9 cellular contexts compared by ENCODE assay signal in genomic region chr10:116271593-116272496, GRCh38. TPM values are rescaled to one million over a fixed set of nuclear protein-coding genes. Genes with fewer than 3 reads are reported as not detected.
A peak's percentile ranks its signal among the peaks of the same experiment; 100 is the strongest.
DNase-seq lines count a peak whose midpoint lies in the region; ATAC-seq, FAIRE-seq and TF ChIP-seq lines count a peak whose summit lies in the region.
"Had no signal": no experiment of that assay in that cellular context is flagged by ENCODE, and none has a peak within 500 bp of the region (broad histone marks: within the 10 kb centered on the region; RNA-seq: fewer than 3 reads in every experiment).

No MANE protein-coding gene starts in this region.

- H3K23ac ChIP-seq in H1 (ENCODE audit: insufficient read length): no peak overlapping the region

- H2BK15ac ChIP-seq in H1 (ENCODE audit: low read length): no peak overlapping the region

- no peak overlapping the region for H3K18ac ChIP-seq in H1 (ENCODE audit: extremely low read depth, low read length)

- no peak overlapping the region for H3K14ac ChIP-seq in H1 (ENCODE audit: insufficient read length)

- CTCF ChIA-PET in A549 (lab: Yijun Ruan, JAX): interaction anchor here (1.4 to 3.5 kb wide), 2 partner anchors 17 to 566 kb away, joined by 5 to 14 read pairs; no protein-coding TSS in a partner anchor
- CTCF ChIA-PET in HEK293 (lab: Yijun Ruan, JAX): interaction anchor here (0.6 to 1.5 kb wide), 4 partner anchors 12 to 774 kb away, joined by 3 to 8 read pairs (median 4); no protein-coding TSS in a partner anchor
- CTCF ChIA-PET in H1 (lab: Charles Lee; ENCODE audit: partially characterized antibody): interaction anchor here (0.9 to 3.0 kb wide), 8 partner anchors 8 to 472 kb away, joined by 3 to 15 read pairs (median 4); no protein-coding TSS in a partner anchor

- H3K79me2 ChIP-seq in H1 (ENCODE audit: control insufficient read depth in 1 of 2, insufficient read depth in 2 of 2, low read length in 2 of 2): no peaks in the 10 kb centered on the region

- no peak overlapping the region for H2BK120ac ChIP-seq in H1 (replicated peaks; ENCODE audit: low read depth, low read length)

- no peak overlapping the region for H4K8ac ChIP-seq in H1 (ENCODE audit: extremely low read depth, insufficient read depth, low read length)

- 5% methylated on average over 39 of the region's 65 CpGs for WGBS in A549 (ENCODE audit: missing lambda C conversion rate)
- 2% methylated on average over 48 of the region's 65 CpGs; no CpG with 5 or more reads in 1 of the 2 experiments for WGBS in H1 (ENCODE audit: extremely low coverage in 1 of 2, insufficient coverage in 1 of 2, insufficient read length in 1 of 2, insufficient replicate concordance in 2 of 2, low coverage in 1 of 2, low lambda C conversion rate in 2 of 2, missing lambda C conversion rate in 1 of 2), 2 experiments

- H3K9ac ChIP-seq in H1 (replicated peaks in 1 of 4; ENCODE audit: extremely low read depth in 1 of 4, low read depth in 3 of 4, low read length in 3 of 4) (no peak overlapping the region), mucosa of rectum (ENCODE audit: low read depth in 1 of 2, low read length in 2 of 2) (peak overlapping the region in 1 of 2 donors; percentile 20)

- H3K27me3 ChIP-seq in H1 (replicated peaks in 1 of 4; ENCODE audit: control insufficient read depth in 3 of 4, extremely low read depth in 1 of 4, insufficient read depth in 3 of 4, low read length in 3 of 4): peaks cover 42 to 79% (median 74%) of the 10 kb centered on the region in 4 experiments
- H3K27me3 ChIP-seq in mucosa of rectum (ENCODE audit: control insufficient read depth in 2 of 2, insufficient read depth in 2 of 2, low read length in 2 of 2): peaks cover 14 to 28% of the 10 kb centered on the region in 2 donors

- no peak overlapping the region for H4K91ac ChIP-seq in H1 (replicated peaks; ENCODE audit: insufficient read length, low read length)

- no peak overlapping the region for H2AK5ac ChIP-seq in H1 (ENCODE audit: low read depth, low read length)

- POLR2A ChIA-PET in A549 (lab: Yijun Ruan, JAX): no interaction called here
- POLR2A ChIA-PET in HEK293 (lab: Yijun Ruan, JAX): no interaction called here
- POLR2A ChIA-PET in H1 (lab: Charles Lee; ENCODE audit: partially characterized antibody): interaction anchor here (0.6 kb wide), 1 partner anchor 65 kb away, joined by 3 read pairs; no protein-coding TSS in a partner anchor

- peak overlapping the region; percentile 57 to 85; a peak in 5 of 6 replicates for H3K27ac ChIP-seq in A549
- H3K27ac ChIP-seq in HEK293 (ENCODE audit: extremely low read depth, low read depth, low read length): peak overlapping the region; percentile 81; the same call in 1 of the 2 replicates
- H3K27ac ChIP-seq in H1 (ENCODE audit: low read depth, low read length): no peak overlapping the region
- H3K27ac ChIP-seq in mucosa of rectum (ENCODE audit: low read depth in 2 of 2, low read length in 2 of 2): no peak overlapping the region

- peak overlapping the region; percentile 97 for H3K4me2 ChIP-seq in A549
- peak overlapping the region; percentile 99 for H3K4me2 ChIP-seq in H1 (ENCODE audit: insufficient read depth in 1 of 2, low read depth in 2 of 2, low read length in 2 of 2)

- H3K56ac ChIP-seq in H1 (replicated peaks; ENCODE audit: insufficient read length, low read depth, low read length): no peak overlapping the region

- H3K36me3 ChIP-seq in HEK293 (ENCODE audit: control insufficient read depth in 2 of 2, insufficient read depth in 1 of 2, low read length in 2 of 2) (no peaks in the 10 kb centered on the region), H1 (ENCODE audit: control insufficient read depth in 2 of 4, insufficient read depth in 4 of 4, low read length in 3 of 4) (no peaks in the 10 kb centered on the region), mucosa of rectum (ENCODE audit: control insufficient read depth in 2 of 2, insufficient read depth in 2 of 2, low read length in 2 of 2) (no peaks in the 10 kb centered on the region)

- no peak overlapping the region for H2AFZ ChIP-seq in H1 (ENCODE audit: low read length)

- H3K4me3 ChIP-seq in A549 (peak overlapping the region; percentile 68), HEK293 (ENCODE audit: low read depth, low read length) (peak overlapping the region; percentile 65), H1 (ENCODE audit: extremely low read depth in 1 of 4, insufficient read depth in 2 of 4, low read depth in 3 of 4, low read length in 4 of 4) (peak overlapping the region; percentile 45 to 77 (median 70)), mucosa of rectum (ENCODE audit: low read length in 2 of 2) (peak overlapping the region; percentile 23 to 51)

- no peak overlapping the region for H3K4ac ChIP-seq in H1 (replicated peaks; ENCODE audit: insufficient read length, low read depth, low read length)

- TF ChIP-seq CTCF in A549 (IDR thresholded peaks at IDR 0.05) (no peak), HEK293 (tag by site-specific recombination; IDR thresholded peaks at IDR 0.05) (no peak), H1 (IDR thresholded peaks at IDR 0.05; ENCODE audit: control extremely low read depth in 1 of 3, insufficient read depth in 1 of 3, low read depth in 1 of 3, low read length in 3 of 3) (no peak)

- H4K5ac ChIP-seq in H1 (ENCODE audit: insufficient read length, low read depth, low read length): no peak overlapping the region

- peaks cover 7% of the 10 kb centered on the region; the same call in 1 of the 3 replicates for H3K4me1 ChIP-seq in A549
- H3K4me1 ChIP-seq in HEK293 (ENCODE audit: control insufficient read depth, insufficient read depth, low read length): peaks cover 3% of the 10 kb centered on the region; the same call in 1 of the 2 replicates
- H3K4me1 ChIP-seq in H1 (replicated peaks in 1 of 4; ENCODE audit: control insufficient read depth in 3 of 4, insufficient read depth in 4 of 4, low read length in 3 of 4): peaks cover 0 to 7% (median 3%) of the 10 kb centered on the region in 4 experiments; a peak in 5 of 7 replicates
- no peaks in the 10 kb centered on the region for H3K4me1 ChIP-seq in mucosa of rectum (ENCODE audit: control insufficient read depth in 2 of 2, insufficient read depth in 2 of 2, low read length in 2 of 2)

- H3K23me2 ChIP-seq in H1 (ENCODE audit: low read depth, low read length): peaks cover 31% of the 10 kb centered on the region

- DNase-seq in A549 (ENCODE audit: low read depth in 1 of 2, low spot score in 1 of 2): peak in 1 of 2 experiments; percentile 31
- DNase-seq in H1 (ENCODE audit: low read depth in 1 of 2, low spot score in 2 of 2): peak in 1 of 2 experiments; percentile 71
- DNase-seq in medulla oblongata (ENCODE audit: extremely low spot score): no peak
- DNase-seq: NCI-H146 had no signal

- TF ChIP-seq POLR2A in A549 (IDR thresholded peaks at IDR 0.05; ENCODE audit: low read length) (no peak), H1 (IDR thresholded peaks at IDR 0.05; ENCODE audit: control extremely low read depth in 1 of 2, low read depth in 2 of 2, low read length in 2 of 2) (no peak)

- ATAC-seq in A549: peak; percentile 8 to 49; a peak in 4 of 6 replicates
- ATAC-seq in GM21526 (IDR thresholded peaks at IDR 0.05; ENCODE audit: low FRiP score, unreplicated experiment): no peak
- no peak for ATAC-seq in HG03354 (IDR thresholded peaks at IDR 0.05; ENCODE audit: poor library complexity, severe bottlenecking, unreplicated experiment)
- ATAC-seq in HG03378 (IDR thresholded peaks at IDR 0.05; ENCODE audit: unreplicated experiment): no peak

- H4K20me1 ChIP-seq in H1 (replicated peaks in 1 of 2; ENCODE audit: control insufficient read depth in 1 of 2, insufficient read depth in 2 of 2, low read length in 2 of 2): peaks cover 0 to 3% of the 10 kb centered on the region in 2 experiments

- H2BK12ac ChIP-seq in H1 (ENCODE audit: low read depth, low read length): no peak overlapping the region

- no peak for TF ChIP-seq RAD21 in A549 (conservative IDR thresholded peaks at IDR 0.05 in 1 of 2, IDR thresholded peaks at IDR 0.05 in 1 of 2)
- TF ChIP-seq RAD21 in H1 (IDR thresholded peaks at IDR 0.05 in 1 of 2, conservative IDR thresholded peaks at IDR 0.05 in 1 of 2; ENCODE audit: low read depth in 2 of 2, low read length in 2 of 2): no peak

- no peak for TF ChIP-seq EP300 in A549 (IDR thresholded peaks at IDR 0.05)
- TF ChIP-seq EP300 in H1 (IDR thresholded peaks at IDR 0.05; ENCODE audit: borderline replicate concordance in 1 of 2, low read depth in 2 of 2, low read length in 2 of 2): no peak

- H3K9me3 ChIP-seq in A549 (no peaks in the 10 kb centered on the region), HEK293 (ENCODE audit: control insufficient read depth, insufficient read depth, low read depth, low read length) (no peaks in the 10 kb centered on the region), H1 (ENCODE audit: insufficient read depth in 2 of 2, low read depth in 1 of 2, low read length in 1 of 2) (no peaks in the 10 kb centered on the region), mucosa of rectum (ENCODE audit: control insufficient read depth in 2 of 2, low read length in 2 of 2) (no peaks in the 10 kb centered on the region)

- H3K79me1 ChIP-seq in H1 (ENCODE audit: low read depth, low read length): no peaks in the 10 kb centered on the region

- no peak overlapping the region for H2BK5ac ChIP-seq in H1 (ENCODE audit: low read depth, low read length)

- H2BK20ac ChIP-seq in H1 (ENCODE audit: low read length): no peak overlapping the region

- no peak for FAIRE-seq in A549 (lab: Jason Lieb, UNC)
- FAIRE-seq in H1 (lab: Jason Lieb, UNC): no peak

RNA-seq across cellular contexts. Expression of gene GFRA1, which starts 1.2 kb away (rescaled TPM):
- polyA plus RNA-seq in A549 (2011; rRNA removed): 4.0 and 4.2 TPM in 2 replicates
- polyA plus RNA-seq in A549 (2012; cell fraction: cytosol; rRNA removed): 3.9 and 4.9 TPM in 2 replicates
- 8.1 and 9.1 TPM in 2 replicates for polyA plus RNA-seq in A549 (2012; cell fraction: nucleus; rRNA removed)
- 9.5 to 15.2 TPM (median 13.2 TPM) in 3 replicates for polyA plus RNA-seq in A549 (2017; fragmentation: RNase III; extraction: RNeasy Plus Mini Kit Qiagen cat#74134 plus additional on column Dnase treatment)
- 4.7 and 6.2 TPM in 2 replicates for polyA minus RNA-seq in A549 (2011; rRNA and poly(A)+ RNA removed)
- 2.0 TPM in 2 replicates for total RNA-seq in H1 (2021; fragmentation: NEBNext Ultra II Directional; extraction: Animal tissue kit (Norgen Biotek cat#: 25700))
- polyA plus RNA-seq in H1 (2011; rRNA removed): 1.1 and 2.2 TPM in 2 replicates
- 2.0 TPM for polyA plus RNA-seq in H1 (2011; cell fraction: cytosol; rRNA removed)
- 2.4 TPM for polyA plus RNA-seq in H1 (2011; cell fraction: nucleus; rRNA removed)
- polyA plus RNA-seq in H1 (2012, experiment 1 of 2): 0.52 to 0.88 TPM (median 0.61 TPM) in 4 replicates
- 0.35 TPM for polyA plus RNA-seq in H1 (2012, experiment 2 of 2)
- 1.1 TPM for polyA plus RNA-seq in H1 (2013, experiment 1 of 2)
- 1.1 TPM for polyA plus RNA-seq in H1 (2013, experiment 2 of 2)
- 2.0 and 2.5 TPM in 2 replicates for polyA minus RNA-seq in H1 (2011; rRNA and poly(A)+ RNA removed)
- polyA minus RNA-seq in H1 (2011; cell fraction: cytosol; rRNA and poly(A)+ RNA removed): 1.0 TPM
- 1.7 TPM for polyA minus RNA-seq in H1 (2011; cell fraction: nucleus; rRNA and poly(A)+ RNA removed)

RNA-seq across cellular contexts. Expression of gene CCDC172, which starts 52.4 kb away (rescaled TPM):
- not detected in 2 replicates for polyA plus RNA-seq in A549 (2011; rRNA removed)
- polyA plus RNA-seq in A549 (2012; cell fraction: cytosol; rRNA removed): not detected in 2 replicates
- polyA plus RNA-seq in A549 (2012; cell fraction: nucleus; rRNA removed): not detected in 2 replicates
- polyA plus RNA-seq in A549 (2017; fragmentation: RNase III; extraction: RNeasy Plus Mini Kit Qiagen cat#74134 plus additional on column Dnase treatment): not detected in 3 replicates
- polyA minus RNA-seq in A549 (2011; rRNA and poly(A)+ RNA removed): not detected in 2 replicates
- 1.7 and 3.6 TPM in 2 replicates for total RNA-seq in H1 (2021; fragmentation: NEBNext Ultra II Directional; extraction: Animal tissue kit (Norgen Biotek cat#: 25700))
- polyA plus RNA-seq in H1 (2011; rRNA removed): 0.91 and 1.1 TPM in 2 replicates
- polyA plus RNA-seq in H1 (2011; cell fraction: cytosol; rRNA removed): 1.6 TPM
- 0.43 TPM for polyA plus RNA-seq in H1 (2011; cell fraction: nucleus; rRNA removed)
- polyA plus RNA-seq in H1 (2012, experiment 1 of 2): 0.87 to 1.7 TPM (median 1.3 TPM) in 4 replicates
- not detected for polyA plus RNA-seq in H1 (2012, experiment 2 of 2)
- polyA plus RNA-seq in H1 (2013, experiment 1 of 2): 9.2 TPM
- polyA plus RNA-seq in H1 (2013, experiment 2 of 2): 5.1 TPM
- polyA minus RNA-seq in H1 (2011; rRNA and poly(A)+ RNA removed): 0.28 and 0.78 TPM in 2 replicates
- polyA minus RNA-seq in H1 (2011; cell fraction: cytosol; rRNA and poly(A)+ RNA removed): not detected
- polyA minus RNA-seq in H1 (2011; cell fraction: nucleus; rRNA and poly(A)+ RNA removed): 1.9 TPM

Comparison
In these comparisons a context has a peak if more than half of its experiments do, and no peak if none do; other contexts are left out.
1. ATAC-seq: peak in A549 (2 of 2); none in GM21526 (single experiment), HG03354 (single experiment) and HG03378 (single experiment).
2. H3K27ac ChIP-seq: peak in A549 (2 of 2) and HEK293 (single experiment); none in H1 (single experiment) and mucosa of rectum (0 of 2).
3. Peak in every context shown above with its lines, with median percentiles within 50 percentile points of each other: H3K4me3 ChIP-seq.